ENCODE assay signal across 20 cellular contexts in the genomic region with DNA sequence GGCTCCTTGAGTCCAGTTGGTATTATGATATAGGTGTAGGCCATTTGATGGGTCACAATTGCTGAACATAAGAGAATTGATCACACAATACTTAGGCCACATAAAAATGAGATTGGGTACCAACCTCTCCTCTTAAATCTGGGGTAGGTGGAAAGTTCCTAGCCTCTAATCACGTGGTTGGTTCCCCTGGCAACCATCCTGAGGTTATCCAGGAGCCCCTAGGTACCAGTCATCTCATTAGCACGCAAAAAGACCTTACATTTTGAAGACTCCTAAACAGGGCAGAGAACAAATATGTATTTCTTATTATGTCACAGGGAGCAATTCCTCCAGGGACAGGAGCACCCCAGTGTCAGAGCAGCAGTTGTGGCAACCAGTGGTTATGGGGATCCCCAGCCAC. TPM values are rescaled to one million over a fixed set of nuclear protein-coding genes. Genes with fewer than 3 reads are reported as not detected.
"Had no signal": no experiment of that assay in that cellular context is flagged by ENCODE, and none has a peak within 500 bp of the region (broad histone marks: within the 10 kb centered on the region; RNA-seq: fewer than 3 reads in every experiment).

No MANE protein-coding gene starts in this region.

- H3K27me3 Mint-ChIP-seq: naive B cell had no signal

- H3K36me3 ChIP-seq: neutrophil, right atrium auricular region, transverse colon had no signal

- H3K36me3 Mint-ChIP-seq: immature natural killer cell, naive B cell had no signal

- H3K9me3 Mint-ChIP-seq: immature natural killer cell, naive B cell had no signal

- H3K4me3 ChIP-seq: right atrium auricular region, skin epidermis, transverse colon had no signal

- H3K27ac Mint-ChIP-seq: immature natural killer cell had no signal

- H3K27ac ChIP-seq: neutrophil, right atrium auricular region, skin epidermis, transverse colon had no signal

- H3K9me3 ChIP-seq: neutrophil, right atrium auricular region, transverse colon had no signal

- ATAC-seq: left cardiac atrium; stimulated activated naive CD8-positive, alpha-beta T cell treated with anti-CD3 and anti-CD28 coated beads, Interleukin-15, Interleukin-2, amounts not matched to agents 100 U/mL and 50 U/mL, for 24 hours had no signal

- FAIRE-seq: endothelial cell of umbilical vein had no signal

- H3K27me3 ChIP-seq: neutrophil, right atrium auricular region, transverse colon had no signal

- DNase-seq: activated CD4-positive, alpha-beta T cell treated with anti-CD3 and anti-CD28 coated beads, Interleukin-2, amount 50 U/mL, for 4 hours; activated CD4-positive, CD25-positive, alpha-beta regulatory T cell treated with anti-CD3 and anti-CD28 coated beads, Interleukin-2, amount 50 U/mL, for 72 hours; activated naive CD4-positive, alpha-beta T cell treated with Interleukin-2 at 50 U/mL for 16 hours; activated T-cell treated with anti-CD3 and anti-CD28 coated beads for 4 hours; anterior cingulate cortex; effector CD8-positive, alpha-beta T cell; foreskin fibroblast; immature natural killer cell; left cardiac atrium; naive B cell; stimulated activated CD4-positive, alpha-beta T cell treated with anti-CD3 and anti-CD28 coated beads, Interleukin-4, amount 100 ng/mL, for 4 hours; stimulated activated CD8-positive, alpha-beta memory T cell treated with anti-CD3 and anti-CD28 coated beads, Interleukin-4, amount 100 ng/mL, for 48 hours; stimulated activated naive CD8-positive, alpha-beta T cell treated with anti-CD3 and anti-CD28 coated beads, Interleukin-15, Interleukin-2, amounts not matched to agents 100 U/mL and 50 U/mL, for 24 hours; T1000; transverse colon had no signal

- H3K4me1 ChIP-seq: right atrium auricular region had no signal

- H3K4me3 Mint-ChIP-seq: immature natural killer cell, naive B cell had no signal

RNA-seq across cellular contexts. Expression of gene ADGRF3, which starts 13.3 kb away (rescaled TPM):
- total RNA-seq: posterior vena cava, right atrium auricular region, transverse colon had no signal
